Comparison of ENCODE assay signal across 8 cellular contexts in the genomic region with DNA sequence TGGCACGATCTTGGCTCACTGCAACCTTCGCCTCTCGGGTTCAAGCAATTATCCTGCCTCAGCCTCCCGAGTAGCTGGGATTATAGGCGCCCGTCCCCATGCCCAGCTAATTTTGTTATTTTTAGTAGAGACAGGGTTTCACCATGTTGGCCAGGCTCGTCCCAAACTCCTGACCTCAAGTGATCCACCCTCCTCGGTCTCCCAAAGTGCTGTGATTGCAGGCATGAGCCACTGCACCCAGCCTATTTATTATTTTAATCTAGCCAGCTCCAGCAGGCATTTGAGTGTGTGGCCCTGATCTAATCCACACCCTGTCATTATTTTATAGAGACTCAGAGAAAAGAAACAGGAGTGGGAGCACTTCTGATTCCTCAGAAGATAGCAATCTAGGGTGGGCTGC.
DNase-seq lines count a peak whose midpoint lies in the region; ATAC-seq and TF ChIP-seq lines count a peak whose summit lies in the region.
"Not testable (repeated sequence)": the region's sequence is repeated elsewhere in the genome, so short reads cannot be mapped to it uniquely, and the experiment has no call there.

No MANE protein-coding gene starts in this region.

- intact Hi-C loops in breast epithelium (cut with DNase I; ENCODE audit: low total_unique reads); esophagus muscularis mucosa (cut with DNase I); left ventricle myocardium inferior (cut with micrococcal nuclease); stomach (cut with DNase I; ENCODE audit: low total_unique reads); tibial artery (cut with DNase I; ENCODE audit: low total_unique reads); vagina (cut with DNase I): not testable (repeated sequence)

- H3K4me3 ChIP-seq in breast epithelium; esophagus muscularis mucosa; left ventricle myocardium inferior; osteoblast (ENCODE audit: insufficient read depth, low read length); stomach; tibial artery; vagina: not testable (repeated sequence)

- not testable (repeated sequence) for H3K36me3 Mint-ChIP-seq in T-helper 17 cell (ENCODE audit: low read depth)

- H3K36me3 ChIP-seq in breast epithelium; esophagus muscularis mucosa; left ventricle myocardium inferior; osteoblast (ENCODE audit: insufficient read depth, low read length); stomach; tibial artery; vagina: not testable (repeated sequence)

- H3K79me2 ChIP-seq in osteoblast (ENCODE audit: insufficient read depth, low read length) = not testable (repeated sequence)

- TF ChIP-seq POLR2A in breast epithelium (IDR thresholded peaks at IDR 0.05); esophagus muscularis mucosa (IDR thresholded peaks at IDR 0.05; ENCODE audit: low read depth); stomach (IDR thresholded peaks at IDR 0.05); vagina (IDR thresholded peaks at IDR 0.05): not testable (repeated sequence)

- peak overlapping the region; percentile 9 for H3K27ac Mint-ChIP-seq in T-helper 17 cell

- peak overlapping the region; percentile 0 for H2AFZ ChIP-seq in osteoblast (ENCODE audit: low read length)

- DNase-seq in T-helper 17 cell; breast epithelium (ENCODE audit: low spot score in 2 of 2); esophagus muscularis mucosa (ENCODE audit: extremely low spot score); left ventricle myocardium inferior; osteoblast (ENCODE audit: insufficient read length, low spot score, missing footprints); stomach; vagina (ENCODE audit: extremely low spot score in 2 of 2): not testable (repeated sequence)
- peak in 1 of 2 donors; percentile 85 for DNase-seq in tibial artery

- not testable (repeated sequence) for H3K27me3 Mint-ChIP-seq in T-helper 17 cell

- not testable (repeated sequence) for H3K9me3 ChIP-seq in T-helper 17 cell (ENCODE audit: control insufficient read depth, low read length, poor library complexity, severe bottlenecking); esophagus muscularis mucosa; osteoblast (ENCODE audit: low read depth, low read length); stomach; tibial artery; vagina
- peaks cover 0 to 14% of the 10 kb centered on the region in 2 donors for H3K9me3 ChIP-seq in breast epithelium
- peaks cover 19% of the 10 kb centered on the region for H3K9me3 ChIP-seq in left ventricle myocardium inferior (replicated peaks)

- H3K4me1 Mint-ChIP-seq in T-helper 17 cell = not testable (repeated sequence)

- H3K4me2 ChIP-seq in osteoblast (ENCODE audit: insufficient read depth, low read length) = peak overlapping the region; percentile 2

- not testable (repeated sequence) for TF ChIP-seq CTCF in breast epithelium (IDR thresholded peaks at IDR 0.05); esophagus muscularis mucosa (IDR thresholded peaks at IDR 0.05); left ventricle myocardium inferior (IDR thresholded peaks at IDR 0.05; ENCODE audit: borderline replicate concordance); osteoblast (IDR thresholded peaks at IDR 0.05; ENCODE audit: extremely low read depth, low read depth, low read length); stomach (IDR thresholded peaks at IDR 0.05); tibial artery (IDR thresholded peaks at IDR 0.05); vagina (IDR thresholded peaks at IDR 0.05)

- not testable (repeated sequence) for H3K27me3 ChIP-seq in breast epithelium; esophagus muscularis mucosa; left ventricle myocardium inferior (ENCODE audit: low read depth); osteoblast (ENCODE audit: insufficient read depth, low read length); stomach; tibial artery; vagina

- not testable (repeated sequence) for TF ChIP-seq EP300 in esophagus muscularis mucosa (IDR thresholded peaks at IDR 0.05); stomach (IDR thresholded peaks at IDR 0.05)

- ATAC-seq in T-helper 17 cell = not testable (repeated sequence)

- WGBS in esophagus muscularis mucosa = 64% methylated on average over 8 of the region's 8 CpGs
- WGBS in stomach, 5 donors = 63 to 87% (median 82%) methylated on average over 8 of the region's 8 CpGs

- H3K4me1 ChIP-seq in breast epithelium = not testable (repeated sequence)
- H3K4me1 ChIP-seq in esophagus muscularis mucosa (peaks cover 36 to 59% (median 57%) of the 10 kb centered on the region in 4 donors), left ventricle myocardium inferior (peaks cover 36% of the 10 kb centered on the region), osteoblast (ENCODE audit: insufficient read depth, low read length) (peaks cover 47% of the 10 kb centered on the region), stomach (peaks cover 6 to 34% (median 15%) of the 10 kb centered on the region in 4 donors), tibial artery (peaks cover 0 to 86% (median 62%) of the 10 kb centered on the region in 4 donors), vagina (peaks cover 39% of the 10 kb centered on the region)

- H4K20me1 ChIP-seq in osteoblast (ENCODE audit: insufficient read depth, low read length) = not testable (repeated sequence)

- not testable (repeated sequence) for H3K4me3 Mint-ChIP-seq in T-helper 17 cell

- H3K27ac ChIP-seq in breast epithelium = peak overlapping the region; percentile 85 to 89
- H3K27ac ChIP-seq in esophagus muscularis mucosa (replicated peaks in 1 of 4) = peak overlapping the region; percentile 82 to 92 (median 87)
- peak overlapping the region; percentile 67 for H3K27ac ChIP-seq in left ventricle myocardium inferior (replicated peaks)
- peak overlapping the region; percentile 46 for H3K27ac ChIP-seq in osteoblast (ENCODE audit: low read depth, low read length)
- H3K27ac ChIP-seq in stomach = peak overlapping the region in 4 of 5 donors; percentile 39 to 82 (median 56)
- H3K27ac ChIP-seq in tibial artery = peak overlapping the region; percentile 90 to 95
- peak overlapping the region; percentile 62 for H3K27ac ChIP-seq in vagina
